Comparison of ENCODE assay signal across 23 cellular contexts in the genomic region with DNA sequence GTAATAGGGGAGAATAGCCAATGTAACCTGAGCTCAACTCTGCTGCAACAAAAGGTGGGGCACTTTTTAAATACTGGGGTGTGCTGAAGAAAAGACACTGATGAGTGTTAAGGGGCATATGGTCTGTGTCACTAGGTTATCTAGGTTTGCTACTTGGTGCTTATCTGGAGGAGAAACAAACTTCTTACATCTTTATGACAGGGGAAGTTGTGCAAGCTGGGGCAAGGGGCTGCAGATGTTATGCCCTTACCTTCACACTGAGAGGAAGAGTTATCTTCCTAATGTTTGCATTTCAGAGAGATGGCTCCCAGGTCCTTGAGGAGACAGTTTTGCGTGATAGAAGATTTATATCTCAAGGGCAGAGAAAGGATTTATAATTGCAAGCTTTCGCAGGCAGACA.
"Had no signal": no experiment of that assay in that cellular context is flagged by ENCODE, and none has a peak within 500 bp of the region (broad histone marks: within the 10 kb centered on the region; RNA-seq: fewer than 3 reads in every experiment).

No MANE protein-coding gene starts in this region.

- H3K4me3 ChIP-seq: ascending aorta, SJCRH30, SK-N-MC had no signal

- H3K4me3 Mint-ChIP-seq: activated CD4-positive, alpha-beta memory T cell treated with anti-CD3 and anti-CD28 coated beads, Interleukin-2, amount 10 ng/mL, durations not matched to agents 7 days and 5 days; activated naive CD4-positive, alpha-beta T cell treated with anti-CD3 and anti-CD28 coated beads, Interleukin-2, amount 50 U/mL, for 24 hours; activated naive CD8-positive, alpha-beta T cell treated with anti-CD3 and anti-CD28 coated beads, Interleukin-2, amount 10 ng/mL, durations not matched to agents 7 days and 5 days; activated T-cell treated with anti-CD3 and anti-CD28 coated beads, Interleukin-2, amount 50 U/mL, for 24 hours had no signal

- H3K36me3 ChIP-seq: ascending aorta, SJCRH30, WERI-Rb-1 had no signal

- H3K9me3 ChIP-seq: ascending aorta, SJCRH30 had no signal

- H3K4me1 Mint-ChIP-seq: activated CD4-positive, alpha-beta memory T cell treated with anti-CD3 and anti-CD28 coated beads, Interleukin-2, amount 10 ng/mL, durations not matched to agents 7 days and 5 days; activated naive CD4-positive, alpha-beta T cell treated with anti-CD3 and anti-CD28 coated beads, Interleukin-2, amount 50 U/mL, for 24 hours had no signal

- H3K9me3 Mint-ChIP-seq: activated CD4-positive, alpha-beta memory T cell treated with anti-CD3 and anti-CD28 coated beads, Interleukin-2, amount 10 ng/mL, durations not matched to agents 7 days and 5 days; activated naive CD4-positive, alpha-beta T cell treated with anti-CD3 and anti-CD28 coated beads, Interleukin-2, amount 50 U/mL, for 24 hours; activated naive CD8-positive, alpha-beta T cell treated with anti-CD3 and anti-CD28 coated beads, Interleukin-2, amount 10 ng/mL, durations not matched to agents 7 days and 5 days; activated T-cell treated with anti-CD3 and anti-CD28 coated beads, Interleukin-2, amount 50 U/mL, for 24 hours; activated T-helper 2 cell treated with anti-CD3 and anti-CD28 coated beads, Interferon-gamma antibody, Interleukin-2, Interleukin-4, amounts not matched to agents 10 μg/mL and 5 μg/mL and 100 μg/mL, durations not matched to agents 14 hours and 24 hours and 36 hours had no signal

- H3K27me3 Mint-ChIP-seq: activated CD4-positive, alpha-beta memory T cell treated with anti-CD3 and anti-CD28 coated beads, Interleukin-2, amount 10 ng/mL, durations not matched to agents 7 days and 5 days; activated naive CD4-positive, alpha-beta T cell treated with anti-CD3 and anti-CD28 coated beads, Interleukin-2, amount 50 U/mL, for 24 hours had no signal

- H3K36me3 Mint-ChIP-seq: activated naive CD4-positive, alpha-beta T cell treated with anti-CD3 and anti-CD28 coated beads, Interleukin-2, amount 50 U/mL, for 24 hours; activated naive CD8-positive, alpha-beta T cell treated with anti-CD3 and anti-CD28 coated beads, Interleukin-2, amount 10 ng/mL, durations not matched to agents 7 days and 5 days had no signal

- H3K4me1 ChIP-seq: ascending aorta, SJCRH30 had no signal

- H3K27ac Mint-ChIP-seq: activated CD4-positive, alpha-beta memory T cell treated with anti-CD3 and anti-CD28 coated beads, Interleukin-2, amount 10 ng/mL, durations not matched to agents 7 days and 5 days; activated naive CD4-positive, alpha-beta T cell treated with anti-CD3 and anti-CD28 coated beads, Interleukin-2, amount 50 U/mL, for 24 hours; activated naive CD8-positive, alpha-beta T cell treated with anti-CD3 and anti-CD28 coated beads, Interleukin-2, amount 10 ng/mL, durations not matched to agents 7 days and 5 days; activated T-cell treated with anti-CD3 and anti-CD28 coated beads, Interleukin-2, amount 50 U/mL, for 24 hours; activated T-helper 2 cell treated with anti-CD3 and anti-CD28 coated beads, Interferon-gamma antibody, Interleukin-2, Interleukin-4, amounts not matched to agents 10 μg/mL and 5 μg/mL and 100 μg/mL, durations not matched to agents 14 hours and 24 hours and 36 hours had no signal

- H3K27me3 ChIP-seq: ascending aorta, SJCRH30 had no signal

- H3K27ac ChIP-seq: ascending aorta, SJCRH30, SK-N-MC, WERI-Rb-1 had no signal

- DNase-seq: activated CD4-positive, alpha-beta memory T cell treated with anti-CD3 and anti-CD28 coated beads, Interleukin-2, amount 10 ng/mL, durations not matched to agents 7 days and 5 days; activated CD4-positive, alpha-beta T cell treated with anti-CD3 and anti-CD28 coated beads for 1 hour; activated CD4-positive, alpha-beta T cell treated with anti-CD3 and anti-CD28 coated beads for 48 hours; activated CD4-positive, CD25-positive, alpha-beta regulatory T cell; activated gamma-delta T cell; activated naive CD4-positive, alpha-beta T cell treated with Interleukin-2 at 50 U/mL for 16 hours; activated naive CD8-positive, alpha-beta T cell treated with anti-CD3 and anti-CD28 coated beads, Interleukin-2, amount 10 ng/mL, durations not matched to agents 7 days and 5 days; activated T-cell treated with anti-CD3 and anti-CD28 coated beads, Interleukin-2, amount 50 U/mL, for 24 hours; amygdala; Karpas-422; KBM-7; NCI-H1694 treated with DMSO at 0.1 percent for 48 hours; NCI-H2107; NCI-H510A; NCI-H526; SHP77; SJCRH30; T1000; WERI-Rb-1 had no signal
